ENCODE assay signal across 21 cellular contexts in the genomic region with DNA sequence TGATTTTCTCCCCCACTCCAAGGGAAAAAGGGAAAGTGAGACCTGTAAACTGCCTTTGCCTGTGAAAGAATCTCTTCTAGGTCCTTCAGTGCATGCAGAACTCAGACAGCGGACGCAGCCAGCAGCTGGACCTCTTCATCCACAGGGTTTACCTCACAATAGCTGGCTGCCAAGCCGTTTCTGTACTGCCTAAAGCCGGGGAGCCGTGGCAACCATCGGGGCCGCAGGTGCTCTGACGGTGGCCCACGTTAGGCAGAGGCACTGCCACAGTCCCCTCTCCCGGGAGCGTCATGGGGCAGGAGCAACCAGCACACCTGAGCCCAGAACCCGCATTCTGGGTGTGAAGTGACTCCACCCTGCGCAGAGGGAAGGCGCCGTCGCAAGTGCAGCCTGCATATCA.
A peak's percentile ranks its signal among the peaks of the same experiment; 100 is the strongest.
DNase-seq lines count a peak whose midpoint lies in the region; ATAC-seq and TF ChIP-seq lines count a peak whose summit lies in the region.
"Had no signal": no experiment of that assay in that cellular context is flagged by ENCODE, and none has a peak within 500 bp of the region (broad histone marks: within the 10 kb centered on the region; RNA-seq: fewer than 3 reads in every experiment).

No MANE protein-coding gene starts in this region.

- H3K9me3 Mint-ChIP-seq in T-helper 2 cell treated with Interferon-gamma antibody and Interleukin-4, amounts not matched to agents 5 μg/mL and 100 μg/mL, for 36 hours: no peaks in the 10 kb centered on the region

- H3K23ac ChIP-seq in neuronal stem cell (ENCODE audit: low read depth, low read length, poor library complexity): no peak overlapping the region

- TF ChIP-seq CTCF in gastroesophageal sphincter (IDR thresholded peaks at IDR 0.05) (no peak), adrenal gland (IDR thresholded peaks at IDR 0.05) (no peak), suprapubic skin (IDR thresholded peaks at IDR 0.05) (no peak)

- no peak overlapping the region for H2BK120ac ChIP-seq in neuronal stem cell (ENCODE audit: low read depth, low read length)

- WGBS in gastroesophageal sphincter (ENCODE audit: low coverage in 1 of 2), 2 donors: 39 to 40% methylated on average over 1 to 2 of the region's 16 CpGs
- no CpG with 5 or more reads among the region's 16 CpGs for WGBS in neuronal stem cell (ENCODE audit: extremely low coverage in 2 of 2, insufficient read length in 2 of 2, insufficient replicate concordance in 1 of 2), 2 donors
- 60 to 84% (median 77%) methylated on average over 16 of the region's 16 CpGs for WGBS in adrenal gland, 4 donors
- WGBS in suprapubic skin: 82% methylated on average over 11 of the region's 16 CpGs

- TF ChIP-seq EP300 in gastroesophageal sphincter (IDR thresholded peaks at IDR 0.05) (no peak), suprapubic skin (IDR thresholded peaks at IDR 0.05) (no peak)

- H2BK12ac ChIP-seq in neuronal stem cell (ENCODE audit: low read length): no peak overlapping the region

- H3K4me1 Mint-ChIP-seq in T-helper 2 cell treated with Interferon-gamma antibody and Interleukin-4, amounts not matched to agents 5 μg/mL and 100 μg/mL, for 36 hours (ENCODE audit: low read depth): peaks cover 2% of the 10 kb centered on the region

- no peak overlapping the region for H4K91ac ChIP-seq in neuronal stem cell (ENCODE audit: low read depth, low read length, poor library complexity)

- no peaks in the 10 kb centered on the region for H3K9me3 ChIP-seq in gastroesophageal sphincter
- H3K9me3 ChIP-seq in neuronal stem cell (replicated peaks in 1 of 2; ENCODE audit: control insufficient read depth in 2 of 2, insufficient read depth in 1 of 2, low read depth in 1 of 2, low read length in 2 of 2): peaks cover 0 to 2% of the 10 kb centered on the region in 2 donors
- no peaks in the 10 kb centered on the region for H3K9me3 ChIP-seq in adrenal gland (replicated peaks in 1 of 3)
- no peaks in the 10 kb centered on the region for H3K9me3 ChIP-seq in suprapubic skin
- H3K9me3 ChIP-seq: Caco-2, SJSA1 had no signal

- no peak overlapping the region for H3K9ac ChIP-seq in neuronal stem cell (ENCODE audit: low read depth, low read length, poor library complexity)

- no peak overlapping the region for H3K4ac ChIP-seq in neuronal stem cell (ENCODE audit: low read length)

- H2BK5ac ChIP-seq in neuronal stem cell (ENCODE audit: low read length): peak overlapping the region; percentile 57

- H3K36me3 ChIP-seq in gastroesophageal sphincter (no peaks in the 10 kb centered on the region), neuronal stem cell (replicated peaks in 1 of 2; ENCODE audit: control insufficient read depth in 2 of 2, insufficient read depth in 2 of 2, low read length in 2 of 2) (peaks cover 0 to 1% of the 10 kb centered on the region in 2 donors), adrenal gland (replicated peaks in 1 of 2) (no peaks in the 10 kb centered on the region), suprapubic skin (no peaks in the 10 kb centered on the region)
- H3K36me3 ChIP-seq: SJSA1 had no signal

- no peaks in the 10 kb centered on the region for H3K36me3 Mint-ChIP-seq in T-helper 2 cell treated with Interferon-gamma antibody and Interleukin-4, amounts not matched to agents 5 μg/mL and 100 μg/mL, for 36 hours (ENCODE audit: low read depth)
- H3K36me3 Mint-ChIP-seq: CD8-positive, alpha-beta T cell had no signal

- DNase-seq in DMS79 treated with DMSO at 0.1 percent for 48 hours (lab: John Stamatoyannopoulos, UW) (peak; percentile 25), NCI-H1092 (lab: John Stamatoyannopoulos, UW) (peak; percentile 32), neuronal stem cell (ENCODE audit: low spot score) (no peak), adrenal gland (no peak), suprapubic skin (ENCODE audit: low spot score in 2 of 2) (no peak)
- no peak for DNase-seq in T-helper 2 cell treated with Interferon-gamma antibody and Interleukin-4, amounts not matched to agents 5 μg/mL and 100 μg/mL, for 36 hours (ENCODE audit: low spot score)
- DNase-seq: C1 segment of cervical spinal cord; Caco-2; CD8-positive, alpha-beta T cell; GOT3; MV-4-11; NCI-H2081 treated with DMSO at 0.1 percent for 48 hours; NCI-H446; NCI-H524 treated with DMSO at 0.1 percent for 48 hours; NCI-H774; Right ventricle myocardium superior; RPMI8226 had no signal

- no peak overlapping the region for H3K27ac Mint-ChIP-seq in T-helper 2 cell treated with Interferon-gamma antibody and Interleukin-4, amounts not matched to agents 5 μg/mL and 100 μg/mL, for 36 hours
- H3K27ac Mint-ChIP-seq: CD8-positive, alpha-beta T cell had no signal

- no peak overlapping the region for H3K4me3 ChIP-seq in gastroesophageal sphincter
- H3K4me3 ChIP-seq in neuronal stem cell (ENCODE audit: low read length in 2 of 2): no peak overlapping the region
- no peak overlapping the region for H3K4me3 ChIP-seq in adrenal gland
- no peak overlapping the region for H3K4me3 ChIP-seq in suprapubic skin
- H3K4me3 ChIP-seq: K562, SJSA1 had no signal

- H3K4me3 Mint-ChIP-seq in T-helper 2 cell treated with Interferon-gamma antibody and Interleukin-4, amounts not matched to agents 5 μg/mL and 100 μg/mL, for 36 hours: no peak overlapping the region
- H3K4me3 Mint-ChIP-seq: CD8-positive, alpha-beta T cell had no signal

- no peaks in the 10 kb centered on the region for H3K79me1 ChIP-seq in neuronal stem cell (ENCODE audit: low read depth, low read length)

- H2AK5ac ChIP-seq in neuronal stem cell (ENCODE audit: low read depth, low read length): no peak overlapping the region

- H3K4me2 ChIP-seq in neuronal stem cell (ENCODE audit: insufficient read depth, low read length, poor library complexity, severe bottlenecking): no peak overlapping the region

- no peak overlapping the region for H3K27ac ChIP-seq in gastroesophageal sphincter
- H3K27ac ChIP-seq in neuronal stem cell (replicated peaks; ENCODE audit: low read length): no peak overlapping the region
- no peak overlapping the region for H3K27ac ChIP-seq in adrenal gland
- H3K27ac ChIP-seq in suprapubic skin: no peak overlapping the region
- H3K27ac ChIP-seq: SJSA1 had no signal

- peak; percentile 48 for ATAC-seq in gastroesophageal sphincter
- ATAC-seq: CD8-positive, alpha-beta T cell; HCT116; K562 had no signal

- peak overlapping the region; percentile 49 for H3K18ac ChIP-seq in neuronal stem cell (ENCODE audit: low read length)

- H2AFZ ChIP-seq in neuronal stem cell (ENCODE audit: low read length): no peak overlapping the region

- intact Hi-C loops in adrenal gland (cut with DNase I): no loop called here

- H4K8ac ChIP-seq in neuronal stem cell (ENCODE audit: low read depth, low read length): no peak overlapping the region

- H3K27me3 Mint-ChIP-seq in T-helper 2 cell treated with Interferon-gamma antibody and Interleukin-4, amounts not matched to agents 5 μg/mL and 100 μg/mL, for 36 hours (ENCODE audit: low read depth): no peaks in the 10 kb centered on the region

- peaks cover 12% of the 10 kb centered on the region for H3K27me3 ChIP-seq in gastroesophageal sphincter
- no peaks in the 10 kb centered on the region for H3K27me3 ChIP-seq in neuronal stem cell (ENCODE audit: control insufficient read depth in 3 of 3, insufficient read depth in 3 of 3, low read depth in 1 of 3, low read length in 3 of 3)
- H3K27me3 ChIP-seq in adrenal gland: no peaks in the 10 kb centered on the region
- peaks cover 3% of the 10 kb centered on the region for H3K27me3 ChIP-seq in suprapubic skin
- H3K27me3 ChIP-seq: SJSA1 had no signal

- TF ChIP-seq POLR2A in gastroesophageal sphincter (IDR thresholded peaks at IDR 0.05) (no peak), adrenal gland (IDR thresholded peaks at IDR 0.05) (no peak), suprapubic skin (IDR thresholded peaks at IDR 0.05) (no peak)

- peak overlapping the region; percentile 29 for H2BK15ac ChIP-seq in neuronal stem cell (ENCODE audit: low read length)

- H3K4me1 ChIP-seq in gastroesophageal sphincter (no peaks in the 10 kb centered on the region), neuronal stem cell (ENCODE audit: control insufficient read depth in 2 of 2, insufficient read depth in 1 of 2, low read depth in 1 of 2, low read length in 2 of 2) (peaks cover 0 to 12% of the 10 kb centered on the region in 2 donors), adrenal gland (replicated peaks in 1 of 2) (no peaks in the 10 kb centered on the region), suprapubic skin (no peaks in the 10 kb centered on the region)
- H3K4me1 ChIP-seq: Caco-2 had no signal

- no peak overlapping the region for H3K14ac ChIP-seq in neuronal stem cell (ENCODE audit: low read length)

Comparison
In these comparisons a context has a peak if more than half of its experiments do, and no peak if none do; other contexts are left out.
1. DNase-seq: peak in DMS79 treated with DMSO at 0.1 percent for 48 hours (single experiment) and NCI-H1092 (single experiment); none in neuronal stem cell (single experiment), T-helper 2 cell treated with Interferon-gamma antibody and Interleukin-4, amounts not matched to agents 5 μg/mL and 100 μg/mL, for 36 hours (single experiment), adrenal gland (0 of 7) and suprapubic skin (0 of 2).